ENCODE assay signal across 8 cellular contexts in genomic region chr12:54383041-54383609, GRCh38. TPM values are rescaled to one million over a fixed set of nuclear protein-coding genes. Genes with fewer than 3 reads are reported as not detected.
A peak's percentile ranks its signal among the peaks of the same experiment; 100 is the strongest.
DNase-seq lines count a peak whose midpoint lies in the region; ATAC-seq and TF ChIP-seq lines count a peak whose summit lies in the region.

No MANE protein-coding gene starts in this region.

- H3K27me3 ChIP-seq in MG63: no peaks in the 10 kb centered on the region

- peak; percentile 85 for DNase-seq in Daoy (ENCODE audit: low read depth)
- peak; percentile 84 for DNase-seq in MG63
- peak; percentile 81 for DNase-seq in brain pericyte (ENCODE audit: low read depth, low spot score)
- DNase-seq in omental fat pad (ENCODE audit: low spot score): no peak
- no peak for DNase-seq in activated gamma-delta T cell treated with Interleukin-2 at 50 U/mL for 16 hours
- DNase-seq in NCI-H2081 treated with DMSO at 0.1 percent for 48 hours (lab: John Stamatoyannopoulos, UW): no peak
- DNase-seq in DMS153 (lab: John Stamatoyannopoulos, UW): no peak

- no peaks in the 10 kb centered on the region for H3K36me3 ChIP-seq in MG63

- no peak for TF ChIP-seq CTCF in omental fat pad (IDR thresholded peaks at IDR 0.05)

- H3K4me3 ChIP-seq in MG63: no peak overlapping the region

- no peaks in the 10 kb centered on the region for H3K9me3 ChIP-seq in MG63

- ATAC-seq in omental fat pad (ENCODE audit: low FRiP score): peak; percentile 33
- ATAC-seq in HG02759 (IDR thresholded peaks at IDR 0.05; ENCODE audit: unreplicated experiment): no peak

RNA-seq across cellular contexts. Expression of gene ZNF385A, which starts 1.4 kb away (rescaled TPM):
- 0.34 TPM in 1 of 2 replicates, not detected in the other for total RNA-seq in Daoy (2014; rRNA removed; shearing (Covaris generic))
- total RNA-seq in MG63 (2014; rRNA removed; shearing (Covaris generic); ENCODE audit: low replicate concordance): 0.89 TPM in 1 of 2 replicates, not detected in the other
- total RNA-seq in omental fat pad: 10 to 100 TPM in 3 of 4 donors, 1 to 10 TPM in 1; 9.5 to 36.3 (median 21.8) TPM

RNA-seq across cellular contexts. Expression of gene GPR84, which starts 18.8 kb away (rescaled TPM):
- not detected in 2 replicates for total RNA-seq in Daoy (2014; rRNA removed; shearing (Covaris generic))
- not detected in 2 replicates for total RNA-seq in MG63 (2014; rRNA removed; shearing (Covaris generic); ENCODE audit: low replicate concordance)
- total RNA-seq in omental fat pad: 1 to 10 TPM in 3 of 4 donors, not detected in 1; 1.0 to 3.5 (median 2.9) TPM

RNA-seq across cellular contexts. Expression of gene ITGA5, which starts 35.9 kb away (rescaled TPM):
- total RNA-seq in Daoy (2014; rRNA removed; shearing (Covaris generic)): 91.0 and 107 TPM in 2 replicates
- 74.3 and 91.5 TPM in 2 replicates for total RNA-seq in MG63 (2014; rRNA removed; shearing (Covaris generic); ENCODE audit: low replicate concordance)
- total RNA-seq in omental fat pad: 100 to 1,000 TPM in 2 of 4 donors, 10 to 100 TPM in 2; 76.9 to 292 (median 118) TPM

RNA-seq across cellular contexts. Expression of gene COPZ1, which starts 58.2 kb away (rescaled TPM):
- total RNA-seq in Daoy (2014; rRNA removed; shearing (Covaris generic)): 116 and 151 TPM in 2 replicates
- total RNA-seq in MG63 (2014; rRNA removed; shearing (Covaris generic); ENCODE audit: low replicate concordance): 243 and 381 TPM in 2 replicates
- total RNA-seq in omental fat pad: 100 to 1,000 TPM in 1 of 4 donors, 10 to 100 TPM in 3; 55.5 to 114 (median 81.8) TPM

Comparison
In these comparisons a context has a peak if more than half of its experiments do, and no peak if none do; other contexts are left out.
1. DNase-seq: peak in Daoy (single experiment), MG63 (single experiment) and brain pericyte (single experiment); none in omental fat pad (single experiment), activated gamma-delta T cell treated with Interleukin-2 at 50 U/mL for 16 hours (single experiment), NCI-H2081 treated with DMSO at 0.1 percent for 48 hours (single experiment) and DMS153 (single experiment).